In the genomic region with DNA sequence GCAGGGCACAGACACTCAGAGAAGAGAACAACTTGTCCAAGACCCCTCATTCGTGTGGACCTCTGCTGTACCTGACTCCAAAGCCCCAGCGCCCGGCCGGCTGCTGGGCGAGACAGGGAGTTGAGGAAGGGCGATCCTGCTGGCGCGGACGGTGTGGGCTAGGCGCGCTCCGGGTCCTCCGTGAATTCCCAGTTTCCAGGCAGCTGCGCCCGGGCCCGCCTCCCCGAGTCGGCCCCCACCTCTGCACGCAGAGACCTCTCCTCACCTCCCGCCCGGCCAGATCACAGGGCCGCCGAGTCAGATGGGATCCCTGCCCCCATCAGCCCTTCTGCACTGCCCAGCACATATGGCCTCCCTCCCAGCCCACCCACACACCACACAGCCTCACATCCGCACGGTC, we compare ENCODE assay signal across 1 cellular context.
TF ChIP-seq lines count a peak whose summit lies in the region.

No MANE protein-coding gene starts in this region.

TF ChIP-seq in H1, 55 proteins besides CTCF, POLR2A, EP300 and RAD21:
- TF ChIP-seq RXRA (IDR thresholded peaks at IDR 0.05; ENCODE audit: insufficient read depth, low read depth, low read length) = no peak
- no peak for TF ChIP-seq SP2 (IDR thresholded peaks at IDR 0.05; ENCODE audit: low read length)
- no peak for TF ChIP-seq GTF2F1 (IDR thresholded peaks at IDR 0.05; ENCODE audit: borderline replicate concordance, low read depth, low read length)
- TF ChIP-seq FOSL1 (IDR thresholded peaks at IDR 0.05; ENCODE audit: insufficient read depth, low read depth, low read length) = no peak
- no peak for TF ChIP-seq NANOG (IDR thresholded peaks at IDR 0.05; ENCODE audit: insufficient read depth, low read depth, low read length, poor library complexity, severe bottlenecking)
- TF ChIP-seq BCL11A (IDR thresholded peaks at IDR 0.05; ENCODE audit: low read depth in 2 of 2, low read length in 2 of 2) = no peak
- TF ChIP-seq SP1 (IDR thresholded peaks at IDR 0.05; ENCODE audit: low read depth, low read length) = no peak
- TF ChIP-seq EGR1 (IDR thresholded peaks at IDR 0.05; ENCODE audit: borderline replicate concordance, low read depth, low read length) = no peak
- TF ChIP-seq, protein P1, sequence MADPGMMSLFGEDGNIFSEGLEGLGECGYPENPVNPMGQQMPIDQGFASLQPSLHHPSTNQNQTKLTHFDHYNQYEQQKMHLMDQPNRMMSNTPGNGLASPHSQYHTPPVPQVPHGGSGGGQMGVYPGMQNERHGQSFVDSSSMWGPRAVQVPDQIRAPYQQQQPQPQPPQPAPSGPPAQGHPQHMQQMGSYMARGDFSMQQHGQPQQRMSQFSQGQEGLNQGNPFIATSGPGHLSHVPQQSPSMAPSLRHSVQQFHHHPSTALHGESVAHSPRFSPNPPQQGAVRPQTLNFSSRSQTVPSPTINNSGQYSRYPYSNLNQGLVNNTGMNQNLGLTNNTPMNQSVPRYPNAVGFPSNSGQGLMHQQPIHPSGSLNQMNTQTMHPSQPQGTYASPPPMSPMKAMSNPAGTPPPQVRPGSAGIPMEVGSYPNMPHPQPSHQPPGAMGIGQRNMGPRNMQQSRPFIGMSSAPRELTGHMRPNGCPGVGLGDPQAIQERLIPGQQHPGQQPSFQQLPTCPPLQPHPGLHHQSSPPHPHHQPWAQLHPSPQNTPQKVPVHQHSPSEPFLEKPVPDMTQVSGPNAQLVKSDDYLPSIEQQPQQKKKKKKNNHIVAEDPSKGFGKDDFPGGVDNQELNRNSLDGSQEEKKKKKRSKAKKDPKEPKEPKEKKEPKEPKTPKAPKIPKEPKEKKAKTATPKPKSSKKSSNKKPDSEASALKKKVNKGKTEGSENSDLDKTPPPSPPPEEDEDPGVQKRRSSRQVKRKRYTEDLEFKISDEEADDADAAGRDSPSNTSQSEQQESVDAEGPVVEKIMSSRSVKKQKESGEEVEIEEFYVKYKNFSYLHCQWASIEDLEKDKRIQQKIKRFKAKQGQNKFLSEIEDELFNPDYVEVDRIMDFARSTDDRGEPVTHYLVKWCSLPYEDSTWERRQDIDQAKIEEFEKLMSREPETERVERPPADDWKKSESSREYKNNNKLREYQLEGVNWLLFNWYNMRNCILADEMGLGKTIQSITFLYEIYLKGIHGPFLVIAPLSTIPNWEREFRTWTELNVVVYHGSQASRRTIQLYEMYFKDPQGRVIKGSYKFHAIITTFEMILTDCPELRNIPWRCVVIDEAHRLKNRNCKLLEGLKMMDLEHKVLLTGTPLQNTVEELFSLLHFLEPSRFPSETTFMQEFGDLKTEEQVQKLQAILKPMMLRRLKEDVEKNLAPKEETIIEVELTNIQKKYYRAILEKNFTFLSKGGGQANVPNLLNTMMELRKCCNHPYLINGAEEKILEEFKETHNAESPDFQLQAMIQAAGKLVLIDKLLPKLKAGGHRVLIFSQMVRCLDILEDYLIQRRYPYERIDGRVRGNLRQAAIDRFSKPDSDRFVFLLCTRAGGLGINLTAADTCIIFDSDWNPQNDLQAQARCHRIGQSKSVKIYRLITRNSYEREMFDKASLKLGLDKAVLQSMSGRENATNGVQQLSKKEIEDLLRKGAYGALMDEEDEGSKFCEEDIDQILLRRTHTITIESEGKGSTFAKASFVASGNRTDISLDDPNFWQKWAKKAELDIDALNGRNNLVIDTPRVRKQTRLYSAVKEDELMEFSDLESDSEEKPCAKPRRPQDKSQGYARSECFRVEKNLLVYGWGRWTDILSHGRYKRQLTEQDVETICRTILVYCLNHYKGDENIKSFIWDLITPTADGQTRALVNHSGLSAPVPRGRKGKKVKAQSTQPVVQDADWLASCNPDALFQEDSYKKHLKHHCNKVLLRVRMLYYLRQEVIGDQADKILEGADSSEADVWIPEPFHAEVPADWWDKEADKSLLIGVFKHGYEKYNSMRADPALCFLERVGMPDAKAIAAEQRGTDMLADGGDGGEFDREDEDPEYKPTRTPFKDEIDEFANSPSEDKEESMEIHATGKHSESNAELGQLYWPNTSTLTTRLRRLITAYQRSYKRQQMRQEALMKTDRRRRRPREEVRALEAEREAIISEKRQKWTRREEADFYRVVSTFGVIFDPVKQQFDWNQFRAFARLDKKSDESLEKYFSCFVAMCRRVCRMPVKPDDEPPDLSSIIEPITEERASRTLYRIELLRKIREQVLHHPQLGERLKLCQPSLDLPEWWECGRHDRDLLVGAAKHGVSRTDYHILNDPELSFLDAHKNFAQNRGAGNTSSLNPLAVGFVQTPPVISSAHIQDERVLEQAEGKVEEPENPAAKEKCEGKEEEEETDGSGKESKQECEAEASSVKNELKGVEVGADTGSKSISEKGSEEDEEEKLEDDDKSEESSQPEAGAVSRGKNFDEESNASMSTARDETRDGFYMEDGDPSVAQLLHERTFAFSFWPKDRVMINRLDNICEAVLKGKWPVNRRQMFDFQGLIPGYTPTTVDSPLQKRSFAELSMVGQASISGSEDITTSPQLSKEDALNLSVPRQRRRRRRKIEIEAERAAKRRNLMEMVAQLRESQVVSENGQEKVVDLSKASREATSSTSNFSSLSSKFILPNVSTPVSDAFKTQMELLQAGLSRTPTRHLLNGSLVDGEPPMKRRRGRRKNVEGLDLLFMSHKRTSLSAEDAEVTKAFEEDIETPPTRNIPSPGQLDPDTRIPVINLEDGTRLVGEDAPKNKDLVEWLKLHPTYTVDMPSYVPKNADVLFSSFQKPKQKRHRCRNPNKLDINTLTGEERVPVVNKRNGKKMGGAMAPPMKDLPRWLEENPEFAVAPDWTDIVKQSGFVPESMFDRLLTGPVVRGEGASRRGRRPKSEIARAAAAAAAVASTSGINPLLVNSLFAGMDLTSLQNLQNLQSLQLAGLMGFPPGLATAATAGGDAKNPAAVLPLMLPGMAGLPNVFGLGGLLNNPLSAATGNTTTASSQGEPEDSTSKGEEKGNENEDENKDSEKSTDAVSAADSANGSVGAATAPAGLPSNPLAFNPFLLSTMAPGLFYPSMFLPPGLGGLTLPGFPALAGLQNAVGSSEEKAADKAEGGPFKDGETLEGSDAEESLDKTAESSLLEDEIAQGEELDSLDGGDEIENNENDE (IDR thresholded peaks at IDR 0.05; ENCODE audit: insufficient replicate concordance, low read length) = no peak
- TF ChIP-seq SIN3A (conservative IDR thresholded peaks at IDR 0.05 in 1 of 2, IDR thresholded peaks at IDR 0.05 in 1 of 2; ENCODE audit: low read depth in 1 of 2, low read length in 2 of 2) = no peak
- TF ChIP-seq TBP (IDR thresholded peaks at IDR 0.05; ENCODE audit: low read depth, low read length) = no peak
